30 cellular contexts compared by ENCODE assay signal in genomic region chr6:56343295-56343694, GRCh38.
"Had no signal": no experiment of that assay in that cellular context is flagged by ENCODE, and none has a peak within 500 bp of the region (broad histone marks: within the 10 kb centered on the region; RNA-seq: fewer than 3 reads in every experiment).

No MANE protein-coding gene starts in this region.

- H3K36me3 Mint-ChIP-seq: activated naive CD8-positive, alpha-beta T cell treated with anti-CD3 and anti-CD28 coated beads for 36 hours; brain; natural killer cell; stimulated activated memory B cell treated with anti-CD40 and anti-IgM and Interleukin-4, amounts not matched to agents 10 μg/mL and 1 μg/mL and 100 μg/mL, for 72 hours had no signal

- H3K9me3 Mint-ChIP-seq: activated naive CD8-positive, alpha-beta T cell treated with anti-CD3 and anti-CD28 coated beads for 36 hours; brain; stimulated activated memory B cell treated with anti-CD40 and anti-IgM and Interleukin-4, amounts not matched to agents 10 μg/mL and 1 μg/mL and 100 μg/mL, for 72 hours had no signal

- H3K27ac Mint-ChIP-seq: activated naive CD8-positive, alpha-beta T cell treated with anti-CD3 and anti-CD28 coated beads for 36 hours; brain; natural killer cell; stimulated activated memory B cell treated with anti-CD40 and anti-IgM and Interleukin-4, amounts not matched to agents 10 μg/mL and 1 μg/mL and 100 μg/mL, for 72 hours had no signal

- H3K27ac ChIP-seq: ascending aorta, cardiac muscle cell, colonic mucosa, left lung, lower lobe of right lung, right atrium auricular region, suprapubic skin, tibial artery, upper lobe of right lung, VCaP had no signal

- FAIRE-seq: frontal cortex, TTC549 had no signal

- H3K36me3 ChIP-seq: ascending aorta, cardiac muscle cell, colonic mucosa, left lung, lower lobe of right lung, right atrium auricular region, suprapubic skin, tibial artery, upper lobe of right lung had no signal

- H3K9me3 ChIP-seq: ascending aorta, colonic mucosa, left lung, lower lobe of right lung, right atrium auricular region, suprapubic skin, tibial artery, upper lobe of right lung had no signal

- H3K27me3 ChIP-seq: ascending aorta, cardiac muscle cell, colonic mucosa, left lung, right atrium auricular region, suprapubic skin, tibial artery, upper lobe of right lung had no signal

- H3K4me1 Mint-ChIP-seq: activated naive CD8-positive, alpha-beta T cell treated with anti-CD3 and anti-CD28 coated beads for 36 hours; brain; natural killer cell; stimulated activated memory B cell treated with anti-CD40 and anti-IgM and Interleukin-4, amounts not matched to agents 10 μg/mL and 1 μg/mL and 100 μg/mL, for 72 hours had no signal

- ATAC-seq: left lung; lower lobe of right lung; natural killer cell; stimulated activated memory B cell treated with anti-CD40 and anti-IgM and Interleukin-4, amounts not matched to agents 10 μg/mL and 1 μg/mL and 100 μg/mL, for 72 hours; upper lobe of right lung had no signal

- H3K4me1 ChIP-seq: ascending aorta, colonic mucosa, left lung, lower lobe of right lung, right atrium auricular region, tibial artery, upper lobe of right lung had no signal

- H3K4me3 ChIP-seq: ascending aorta, cardiac muscle cell, colonic mucosa, left lung, lower lobe of right lung, right atrium auricular region, smooth muscle cell, suprapubic skin, tibial artery, upper lobe of right lung had no signal

- DNase-seq: activated CD4-positive, alpha-beta T cell treated with anti-CD3 and anti-CD28 coated beads for 4 hours; activated CD4-positive, alpha-beta T cell treated with anti-CD3 and anti-CD28 coated beads, Interleukin-2, amount 50 U/mL, for 4 hours; activated effector memory CD4-positive, alpha-beta T cell treated with Interleukin-2 at 50 U/mL for 16 hours; activated naive CD4-positive, alpha-beta T cell treated with Interleukin-2 at 50 U/mL for 16 hours; activated naive CD8-positive, alpha-beta T cell treated with anti-CD3 and anti-CD28 coated beads for 36 hours; activated T-cell treated with anti-CD3 and anti-CD28 coated beads for 4 hours; cerebellar nuclear complex; colonic mucosa; effector CD8-positive, alpha-beta T cell; kidney glomerular epithelial cell; left lung; lower lobe of right lung; mesendoderm; natural killer cell; stimulated activated CD4-positive, alpha-beta T cell treated with anti-CD3 and anti-CD28 coated beads, Interleukin-1b, Interleukin-23, amount 100 ng/mL, for 48 hours; stimulated activated CD4-positive, alpha-beta T cell treated with anti-CD3 and anti-CD28 coated beads, Interleukin-4, amount 100 ng/mL, for 4 hours; stimulated activated CD8-positive, alpha-beta memory T cell treated with anti-CD3 and anti-CD28 coated beads, Interleukin-4, amount 100 ng/mL, for 48 hours; T-helper 9 cell; tibial artery; upper lobe of right lung had no signal

- H3K4me2 ChIP-seq: smooth muscle cell had no signal

- H3K4me3 Mint-ChIP-seq: activated naive CD8-positive, alpha-beta T cell treated with anti-CD3 and anti-CD28 coated beads for 36 hours; brain; natural killer cell; stimulated activated memory B cell treated with anti-CD40 and anti-IgM and Interleukin-4, amounts not matched to agents 10 μg/mL and 1 μg/mL and 100 μg/mL, for 72 hours had no signal
